8 cellular contexts compared by ENCODE assay signal in genomic region chr13:109162248-109163051, GRCh38.
A peak's percentile ranks its signal among the peaks of the same experiment; 100 is the strongest.
DNase-seq lines count a peak whose midpoint lies in the region; ATAC-seq, FAIRE-seq and TF ChIP-seq lines count a peak whose summit lies in the region.

No MANE protein-coding gene starts in this region.

- peak; percentile 95 for DNase-seq in GM12864 (ENCODE audit: low read depth)
- DNase-seq in activated CD4-positive, alpha-beta memory T cell treated with anti-CD3 and anti-CD28 coated beads, Interleukin-2, amount 10 ng/mL, durations not matched to agents 7 days and 5 days = peak; percentile 58
- DNase-seq in kidney = no peak
- DNase-seq in effector memory CD4-positive, alpha-beta T cell = no peak
- DNase-seq in foreskin fibroblast = no peak
- no peak for DNase-seq in A673 (ENCODE audit: low spot score)

- no peak overlapping the region for H3K27ac ChIP-seq in kidney (ENCODE audit: low read depth in 2 of 2, low read length in 2 of 2)
- no peak overlapping the region for H3K27ac ChIP-seq in effector memory CD4-positive, alpha-beta T cell (ENCODE audit: insufficient read depth, low read length, poor library complexity, severe bottlenecking)
- no peak overlapping the region for H3K27ac ChIP-seq in A673 (ENCODE audit: low read depth, low read length, poor library complexity, severe bottlenecking)

- H3K36me3 ChIP-seq in kidney (ENCODE audit: control insufficient read depth in 1 of 2, insufficient read depth in 2 of 2, low read length in 2 of 2) = no peaks in the 10 kb centered on the region
- no peaks in the 10 kb centered on the region for H3K36me3 ChIP-seq in effector memory CD4-positive, alpha-beta T cell (ENCODE audit: control insufficient read depth, insufficient read depth, low read length)
- no peaks in the 10 kb centered on the region for H3K36me3 ChIP-seq in A673 (ENCODE audit: insufficient read depth, low read length, poor library complexity, severe bottlenecking)

- no peak overlapping the region for H3K27ac Mint-ChIP-seq in activated CD4-positive, alpha-beta memory T cell treated with anti-CD3 and anti-CD28 coated beads, Interleukin-2, amount 10 ng/mL, durations not matched to agents 7 days and 5 days

- no peaks in the 10 kb centered on the region for H3K27me3 ChIP-seq in effector memory CD4-positive, alpha-beta T cell (replicated peaks; ENCODE audit: control insufficient read depth, insufficient read depth, low read length, poor library complexity, severe bottlenecking)
- no peaks in the 10 kb centered on the region for H3K27me3 ChIP-seq in A673 (replicated peaks; ENCODE audit: insufficient read depth, low read depth, low read length, poor library complexity)

- no peak overlapping the region for H3K4me3 Mint-ChIP-seq in activated CD4-positive, alpha-beta memory T cell treated with anti-CD3 and anti-CD28 coated beads, Interleukin-2, amount 10 ng/mL, durations not matched to agents 7 days and 5 days

- no peaks in the 10 kb centered on the region for H3K36me3 Mint-ChIP-seq in activated CD4-positive, alpha-beta memory T cell treated with anti-CD3 and anti-CD28 coated beads, Interleukin-2, amount 10 ng/mL, durations not matched to agents 7 days and 5 days (ENCODE audit: low read depth)

- intact Hi-C loops in kidney (cut with DNase I) (no loop called here), A673 (cut with micrococcal nuclease; ENCODE audit: unreplicated experiment) (no loop called here)

- H3K4me1 ChIP-seq in kidney (ENCODE audit: control insufficient read depth in 1 of 2, insufficient read depth in 1 of 2, low read depth in 1 of 2, low read length in 2 of 2) = no peaks in the 10 kb centered on the region
- H3K4me1 ChIP-seq in effector memory CD4-positive, alpha-beta T cell (ENCODE audit: control insufficient read depth, insufficient read depth, low read length, poor library complexity, severe bottlenecking) = no peaks in the 10 kb centered on the region
- peaks cover 4% of the 10 kb centered on the region for H3K4me1 ChIP-seq in A673 (ENCODE audit: insufficient read depth, low read length, poor library complexity, severe bottlenecking)

- CTCF ChIA-PET in activated CD4-positive, alpha-beta memory T cell treated with anti-CD3 and anti-CD28 coated beads, Interleukin-2, amount 10 ng/mL, durations not matched to agents 7 days and 5 days (lab: Charles Lee) = no interaction called here
- CTCF ChIA-PET in A673 (lab: Charles Lee) = no interaction called here

- peaks cover 2% of the 10 kb centered on the region for H3K27me3 Mint-ChIP-seq in activated CD4-positive, alpha-beta memory T cell treated with anti-CD3 and anti-CD28 coated beads, Interleukin-2, amount 10 ng/mL, durations not matched to agents 7 days and 5 days

- no peaks in the 10 kb centered on the region for H3K9me3 Mint-ChIP-seq in activated CD4-positive, alpha-beta memory T cell treated with anti-CD3 and anti-CD28 coated beads, Interleukin-2, amount 10 ng/mL, durations not matched to agents 7 days and 5 days

- H3K9me3 ChIP-seq in kidney (ENCODE audit: control insufficient read depth in 1 of 2, low read length in 2 of 2) = no peaks in the 10 kb centered on the region
- H3K9me3 ChIP-seq in effector memory CD4-positive, alpha-beta T cell (ENCODE audit: control insufficient read depth, low read length) = no peaks in the 10 kb centered on the region
- no peaks in the 10 kb centered on the region for H3K9me3 ChIP-seq in A673 (ENCODE audit: low read depth, low read length, poor library complexity, severe bottlenecking)

- H3K4me1 Mint-ChIP-seq in activated CD4-positive, alpha-beta memory T cell treated with anti-CD3 and anti-CD28 coated beads, Interleukin-2, amount 10 ng/mL, durations not matched to agents 7 days and 5 days = peaks cover 27% of the 10 kb centered on the region

- no peak for TF ChIP-seq CTCF in GM12864 (IDR thresholded peaks at IDR 0.05; ENCODE audit: low read depth, low read length, missing control alignments)
- no peak for TF ChIP-seq CTCF in kidney (IDR thresholded peaks at IDR 0.05; ENCODE audit: borderline replicate concordance, extremely low read depth, insufficient read depth)
- TF ChIP-seq CTCF in foreskin fibroblast (IDR thresholded peaks at IDR 0.05; ENCODE audit: low read depth, low read length) = no peak
- TF ChIP-seq CTCF in A673 (conservative IDR thresholded peaks at IDR 0.05; ENCODE audit: low read depth, low read length) = no peak

- peak; percentile 82 for ATAC-seq in GM19468 (IDR thresholded peaks at IDR 0.05; ENCODE audit: extremely low read depth, unreplicated experiment)
- ATAC-seq in HG03520 (IDR thresholded peaks at IDR 0.05; ENCODE audit: unreplicated experiment) = peak; percentile 87

- BruUV-seq in A673 (replicated peaks; lab: Mats Ljungman, UMichigan) = no TSS peak

- POLR2A ChIA-PET in activated CD4-positive, alpha-beta memory T cell treated with anti-CD3 and anti-CD28 coated beads, Interleukin-2, amount 10 ng/mL, durations not matched to agents 7 days and 5 days (lab: Charles Lee) = no interaction called here
- POLR2A ChIA-PET in A673 (lab: Charles Lee; ENCODE audit: low non-redundant PET) = interaction anchor here (0.7 kb wide), 1 partner anchor 10 kb away, joined by 3 read pairs; no protein-coding TSS in a partner anchor

- H3K9ac ChIP-seq in kidney (ENCODE audit: low read length in 2 of 2) = no peak overlapping the region

- H3K4me3 ChIP-seq in GM12864 (ENCODE audit: low read depth, low read length) (peak overlapping the region; percentile 9; the same call in 1 of the 2 replicates), kidney (ENCODE audit: low read length in 2 of 2) (no peak overlapping the region), foreskin fibroblast (ENCODE audit: low read depth in 1 of 2, low read length in 2 of 2) (no peak overlapping the region), A673 (ENCODE audit: low read depth, low read length, poor library complexity, severe bottlenecking) (no peak overlapping the region)
- H3K4me3 ChIP-seq in effector memory CD4-positive, alpha-beta T cell (ENCODE audit: insufficient read depth, low read depth, low read length, poor library complexity, severe bottlenecking) = no peak overlapping the region

- no peak for FAIRE-seq in kidney (lab: Jason Lieb, UNC)

Comparison
In these comparisons a context has a peak if more than half of its experiments do, and no peak if none do; other contexts are left out.
1. DNase-seq: peak in GM12864 (single experiment) and activated CD4-positive, alpha-beta memory T cell treated with anti-CD3 and anti-CD28 coated beads, Interleukin-2, amount 10 ng/mL, durations not matched to agents 7 days and 5 days (single experiment); none in kidney (single experiment), effector memory CD4-positive, alpha-beta T cell (0 of 3), foreskin fibroblast (0 of 2) and A673 (single experiment).